In the genomic region with DNA sequence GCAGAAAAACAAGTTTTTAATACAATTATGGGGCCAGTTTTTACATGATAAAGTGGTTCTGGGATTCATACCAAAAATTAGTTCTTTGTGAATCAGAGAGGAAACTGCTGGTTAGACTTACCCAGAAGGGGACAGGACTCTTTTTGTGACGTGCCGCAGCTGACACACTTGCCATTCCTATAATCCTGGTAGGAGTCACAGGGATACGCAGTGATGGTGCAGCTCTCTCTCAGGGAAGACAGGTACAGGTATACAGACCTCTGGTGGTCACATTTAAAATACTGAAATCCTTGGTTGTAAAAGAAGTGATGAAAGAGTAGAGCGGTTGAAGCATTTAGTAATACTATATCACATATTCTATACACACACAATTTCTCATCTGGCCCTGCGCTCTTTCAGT, we compare ENCODE assay signal across 2 cellular contexts.
TF ChIP-seq lines count a peak whose summit lies in the region.

No MANE protein-coding gene starts in this region.

TF ChIP-seq in GM23338, 12 proteins besides CTCF, POLR2A, EP300 and RAD21:
- TF ChIP-seq, protein P1, sequence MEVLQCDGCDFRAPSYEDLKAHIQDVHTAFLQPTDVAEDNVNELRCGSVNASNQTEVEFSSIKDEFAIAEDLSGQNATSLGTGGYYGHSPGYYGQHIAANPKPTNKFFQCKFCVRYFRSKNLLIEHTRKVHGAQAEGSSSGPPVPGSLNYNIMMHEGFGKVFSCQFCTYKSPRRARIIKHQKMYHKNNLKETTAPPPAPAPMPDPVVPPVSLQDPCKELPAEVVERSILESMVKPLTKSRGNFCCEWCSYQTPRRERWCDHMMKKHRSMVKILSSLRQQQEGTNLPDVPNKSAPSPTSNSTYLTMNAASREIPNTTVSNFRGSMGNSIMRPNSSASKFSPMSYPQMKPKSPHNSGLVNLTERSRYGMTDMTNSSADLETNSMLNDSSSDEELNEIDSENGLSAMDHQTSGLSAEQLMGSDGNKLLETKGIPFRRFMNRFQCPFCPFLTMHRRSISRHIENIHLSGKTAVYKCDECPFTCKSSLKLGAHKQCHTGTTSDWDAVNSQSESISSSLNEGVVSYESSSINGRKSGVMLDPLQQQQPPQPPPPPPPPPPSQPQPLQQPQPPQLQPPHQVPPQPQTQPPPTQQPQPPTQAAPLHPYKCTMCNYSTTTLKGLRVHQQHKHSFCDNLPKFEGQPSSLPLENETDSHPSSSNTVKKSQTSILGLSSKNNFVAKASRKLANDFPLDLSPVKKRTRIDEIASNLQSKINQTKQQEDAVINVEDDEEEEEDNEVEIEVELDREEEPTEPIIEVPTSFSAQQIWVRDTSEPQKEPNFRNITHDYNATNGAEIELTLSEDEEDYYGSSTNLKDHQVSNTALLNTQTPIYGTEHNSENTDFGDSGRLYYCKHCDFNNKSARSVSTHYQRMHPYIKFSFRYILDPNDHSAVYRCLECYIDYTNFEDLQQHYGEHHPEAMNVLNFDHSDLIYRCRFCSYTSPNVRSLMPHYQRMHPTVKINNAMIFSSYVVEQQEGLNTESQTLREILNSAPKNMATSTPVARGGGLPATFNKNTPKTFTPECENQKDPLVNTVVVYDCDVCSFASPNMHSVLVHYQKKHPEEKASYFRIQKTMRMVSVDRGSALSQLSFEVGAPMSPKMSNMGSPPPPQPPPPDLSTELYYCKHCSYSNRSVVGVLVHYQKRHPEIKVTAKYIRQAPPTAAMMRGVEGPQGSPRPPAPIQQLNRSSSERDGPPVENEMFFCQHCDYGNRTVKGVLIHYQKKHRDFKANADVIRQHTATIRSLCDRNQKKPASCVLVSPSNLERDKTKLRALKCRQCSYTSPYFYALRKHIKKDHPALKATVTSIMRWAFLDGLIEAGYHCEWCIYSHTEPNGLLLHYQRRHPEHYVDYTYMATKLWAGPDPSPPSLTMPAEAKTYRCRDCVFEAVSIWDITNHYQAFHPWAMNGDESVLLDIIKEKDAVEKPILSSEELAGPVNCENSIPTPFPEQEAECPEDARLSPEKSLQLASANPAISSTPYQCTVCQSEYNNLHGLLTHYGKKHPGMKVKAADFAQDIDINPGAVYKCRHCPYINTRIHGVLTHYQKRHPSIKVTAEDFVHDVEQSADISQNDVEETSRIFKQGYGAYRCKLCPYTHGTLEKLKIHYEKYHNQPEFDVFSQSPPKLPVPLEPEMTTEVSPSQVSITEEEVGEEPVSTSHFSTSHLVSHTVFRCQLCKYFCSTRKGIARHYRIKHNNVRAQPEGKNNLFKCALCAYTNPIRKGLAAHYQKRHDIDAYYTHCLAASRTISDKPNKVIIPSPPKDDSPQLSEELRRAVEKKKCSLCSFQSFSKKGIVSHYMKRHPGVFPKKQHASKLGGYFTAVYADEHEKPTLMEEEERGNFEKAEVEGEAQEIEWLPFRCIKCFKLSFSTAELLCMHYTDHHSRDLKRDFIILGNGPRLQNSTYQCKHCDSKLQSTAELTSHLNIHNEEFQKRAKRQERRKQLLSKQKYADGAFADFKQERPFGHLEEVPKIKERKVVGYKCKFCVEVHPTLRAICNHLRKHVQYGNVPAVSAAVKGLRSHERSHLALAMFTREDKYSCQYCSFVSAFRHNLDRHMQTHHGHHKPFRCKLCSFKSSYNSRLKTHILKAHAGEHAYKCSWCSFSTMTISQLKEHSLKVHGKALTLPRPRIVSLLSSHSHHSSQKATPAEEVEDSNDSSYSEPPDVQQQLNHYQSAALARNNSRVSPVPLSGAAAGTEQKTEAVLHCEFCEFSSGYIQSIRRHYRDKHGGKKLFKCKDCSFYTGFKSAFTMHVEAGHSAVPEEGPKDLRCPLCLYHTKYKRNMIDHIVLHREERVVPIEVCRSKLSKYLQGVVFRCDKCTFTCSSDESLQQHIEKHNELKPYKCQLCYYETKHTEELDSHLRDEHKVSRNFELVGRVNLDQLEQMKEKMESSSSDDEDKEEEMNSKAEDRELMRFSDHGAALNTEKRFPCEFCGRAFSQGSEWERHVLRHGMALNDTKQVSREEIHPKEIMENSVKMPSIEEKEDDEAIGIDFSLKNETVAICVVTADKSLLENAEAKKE (CRISPR knock-in tag; IDR thresholded peaks at IDR 0.05), result no peak
- TF ChIP-seq ZNF331 (CRISPR knock-in tag; IDR thresholded peaks at IDR 0.05; ENCODE audit: low read depth), result no peak
- no peak for TF ChIP-seq CREB1 (CRISPR knock-in tag; IDR thresholded peaks at IDR 0.05; ENCODE audit: low read depth)
- no peak for TF ChIP-seq JUNB (IDR thresholded peaks at IDR 0.05; ENCODE audit: unreplicated experiment)
- no peak for TF ChIP-seq NANOG (IDR thresholded peaks at IDR 0.05; ENCODE audit: borderline replicate concordance)
- no peak for TF ChIP-seq EZH2phosphoT487 (IDR thresholded peaks at IDR 0.05; ENCODE audit: unreplicated experiment)
- TF ChIP-seq, protein P2, sequence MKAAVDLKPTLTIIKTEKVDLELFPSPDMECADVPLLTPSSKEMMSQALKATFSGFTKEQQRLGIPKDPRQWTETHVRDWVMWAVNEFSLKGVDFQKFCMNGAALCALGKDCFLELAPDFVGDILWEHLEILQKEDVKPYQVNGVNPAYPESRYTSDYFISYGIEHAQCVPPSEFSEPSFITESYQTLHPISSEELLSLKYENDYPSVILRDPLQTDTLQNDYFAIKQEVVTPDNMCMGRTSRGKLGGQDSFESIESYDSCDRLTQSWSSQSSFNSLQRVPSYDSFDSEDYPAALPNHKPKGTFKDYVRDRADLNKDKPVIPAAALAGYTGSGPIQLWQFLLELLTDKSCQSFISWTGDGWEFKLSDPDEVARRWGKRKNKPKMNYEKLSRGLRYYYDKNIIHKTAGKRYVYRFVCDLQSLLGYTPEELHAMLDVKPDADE (IDR thresholded peaks at IDR 0.05), result no peak
TF ChIP-seq in GM23338: peak in this region for 0.

TF ChIP-seq in HepG2, 621 proteins besides CTCF, POLR2A, EP300 and RAD21:
- TF ChIP-seq STAG1 (CRISPR knock-in tag; IDR thresholded peaks at IDR 0.05) (peak; percentile 35; the same call in 1 of the 2 replicates), SMC3 (IDR thresholded peaks at IDR 0.05; ENCODE audit: low read length) (peak; percentile 31; the same call in 1 of the 2 replicates)
- TF ChIP-seq, protein P3, sequence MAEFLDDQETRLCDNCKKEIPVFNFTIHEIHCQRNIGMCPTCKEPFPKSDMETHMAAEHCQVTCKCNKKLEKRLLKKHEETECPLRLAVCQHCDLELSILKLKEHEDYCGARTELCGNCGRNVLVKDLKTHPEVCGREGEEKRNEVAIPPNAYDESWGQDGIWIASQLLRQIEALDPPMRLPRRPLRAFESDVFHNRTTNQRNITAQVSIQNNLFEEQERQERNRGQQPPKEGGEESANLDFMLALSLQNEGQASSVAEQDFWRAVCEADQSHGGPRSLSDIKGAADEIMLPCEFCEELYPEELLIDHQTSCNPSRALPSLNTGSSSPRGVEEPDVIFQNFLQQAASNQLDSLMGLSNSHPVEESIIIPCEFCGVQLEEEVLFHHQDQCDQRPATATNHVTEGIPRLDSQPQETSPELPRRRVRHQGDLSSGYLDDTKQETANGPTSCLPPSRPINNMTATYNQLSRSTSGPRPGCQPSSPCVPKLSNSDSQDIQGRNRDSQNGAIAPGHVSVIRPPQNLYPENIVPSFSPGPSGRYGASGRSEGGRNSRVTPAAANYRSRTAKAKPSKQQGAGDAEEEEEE (CRISPR knock-in tag; IDR thresholded peaks at IDR 0.05; ENCODE audit: borderline replicate concordance), result no peak
